In the genomic region with DNA sequence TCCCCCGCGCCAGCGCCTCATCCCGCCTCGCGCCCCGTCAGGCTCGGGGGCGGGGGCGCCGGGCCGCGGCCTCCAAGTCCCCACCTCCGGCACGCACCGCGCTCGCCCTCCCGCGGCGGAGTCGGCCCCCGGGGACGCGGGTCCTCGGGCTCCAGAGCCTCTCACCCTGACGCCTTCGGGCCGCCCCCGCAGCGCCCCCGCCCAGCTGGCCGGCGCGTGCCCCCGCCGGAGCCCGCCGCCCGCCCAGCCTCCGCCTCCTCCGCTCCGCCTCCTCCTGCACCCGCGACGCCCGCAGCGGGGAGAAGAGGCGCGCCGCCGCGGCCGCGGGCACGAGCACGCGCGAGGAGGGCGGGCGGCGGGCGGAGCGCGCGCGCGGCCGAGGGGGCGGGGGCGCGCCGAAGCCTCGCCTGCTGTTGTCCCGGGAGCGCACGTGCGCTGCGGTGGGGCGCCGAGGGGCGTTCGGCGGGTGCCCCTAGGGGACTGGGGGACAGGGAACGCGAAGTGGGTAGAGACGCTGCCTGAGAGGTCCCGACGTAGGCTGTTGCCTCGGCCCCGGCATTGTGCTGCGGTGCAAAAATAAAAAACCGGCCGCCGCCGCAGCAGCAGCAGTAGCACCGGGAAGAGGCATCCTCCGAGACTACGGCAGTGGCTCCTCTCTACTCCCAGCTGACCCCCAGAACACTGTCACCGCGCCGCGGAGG, we compare ENCODE assay signal across 8 cellular contexts.
DNase-seq lines count a peak whose midpoint lies in the region; ATAC-seq and TF ChIP-seq lines count a peak whose summit lies in the region.

No MANE protein-coding gene starts in this region.

- H3K27me3 ChIP-seq in endodermal cell (ENCODE audit: control insufficient read depth, insufficient read depth, low read length, poor library complexity, severe bottlenecking) (peaks cover 9% of the 10 kb centered on the region), Karpas-422 (ENCODE audit: low read length) (no peaks in the 10 kb centered on the region)

- H3K4me3 Mint-ChIP-seq in activated CD8-positive, alpha-beta memory T cell treated with anti-CD3 and anti-CD28 coated beads, Interleukin-2, amount 10 ng/mL, durations not matched to agents 7 days and 5 days, result peak overlapping the region; percentile 59
- H3K4me3 Mint-ChIP-seq in endodermal cell, result peak overlapping the region; percentile 64

- no peaks in the 10 kb centered on the region for H3K36me3 ChIP-seq in endodermal cell (ENCODE audit: control insufficient read depth, insufficient read depth, low read length)
- H3K36me3 ChIP-seq in mesodermal cell (ENCODE audit: control insufficient read depth, insufficient read depth, low read length), result no peaks in the 10 kb centered on the region
- no peaks in the 10 kb centered on the region for H3K36me3 ChIP-seq in Karpas-422 (ENCODE audit: insufficient read depth, low read length)

- peak; percentile 77 for DNase-seq in GM13976 (ENCODE audit: low spot score)
- DNase-seq in NCI-H446 treated with DMSO at 0.1 percent for 48 hours (lab: John Stamatoyannopoulos, UW), result peak; percentile 62
- DNase-seq in activated CD8-positive, alpha-beta memory T cell treated with anti-CD3 and anti-CD28 coated beads, Interleukin-2, amount 10 ng/mL, durations not matched to agents 7 days and 5 days, result peak; percentile 61
- peak; percentile 92 for DNase-seq in endodermal cell
- DNase-seq in stimulated activated CD8-positive, alpha-beta memory T cell treated with anti-CD3 and anti-CD28 coated beads, Interleukin-15, amount 100 ng/mL, for 1 hour (ENCODE audit: low read depth), result peak; percentile 36
- no peak for DNase-seq in Karpas-422

- H4K20me1 ChIP-seq in Karpas-422 (ENCODE audit: insufficient read depth, low read depth, low read length), result no peaks in the 10 kb centered on the region

- WGBS in endodermal cell (ENCODE audit: insufficient coverage in 1 of 2, insufficient read length in 1 of 2), 2 experiments, result 1% methylated on average over 33 to 103 of the region's 103 CpGs
- WGBS in mesodermal cell (ENCODE audit: insufficient coverage in 2 of 2), 2 experiments, result 0% methylated on average over 39 to 59 of the region's 103 CpGs

- H3K4me3 ChIP-seq in endodermal cell (ENCODE audit: low read length) (peak overlapping the region; percentile 77), mesodermal cell (ENCODE audit: extremely low read depth, insufficient read depth, low read length, poor library complexity, severe bottlenecking) (peak overlapping the region; percentile 46), Karpas-422 (ENCODE audit: low read length) (no peak overlapping the region)

- H3K4me1 ChIP-seq in endodermal cell (ENCODE audit: control insufficient read depth, insufficient read depth, low read length), result no peaks in the 10 kb centered on the region
- H3K4me1 ChIP-seq in mesodermal cell (ENCODE audit: control insufficient read depth, insufficient read depth, low read length, poor library complexity, severe bottlenecking), result peaks cover 8% of the 10 kb centered on the region
- H3K4me1 ChIP-seq in Karpas-422 (ENCODE audit: low read length), result no peaks in the 10 kb centered on the region

- H2AFZ ChIP-seq in Karpas-422 (ENCODE audit: low read length), result no peak overlapping the region

- TF ChIP-seq CTCF in GM13976 (IDR thresholded peaks at IDR 0.05; ENCODE audit: borderline replicate concordance, control extremely low read depth, extremely low read depth, insufficient read depth, missing control alignments) (no peak), endodermal cell (conservative IDR thresholded peaks at IDR 0.05) (no peak)

- H3K79me2 ChIP-seq in Karpas-422 (ENCODE audit: low read length), result no peaks in the 10 kb centered on the region

- H3K9me3 Mint-ChIP-seq in activated CD8-positive, alpha-beta memory T cell treated with anti-CD3 and anti-CD28 coated beads, Interleukin-2, amount 10 ng/mL, durations not matched to agents 7 days and 5 days (ENCODE audit: low read depth), result no peaks in the 10 kb centered on the region
- no peaks in the 10 kb centered on the region for H3K9me3 Mint-ChIP-seq in endodermal cell

- peaks cover 13% of the 10 kb centered on the region for H3K4me1 Mint-ChIP-seq in activated CD8-positive, alpha-beta memory T cell treated with anti-CD3 and anti-CD28 coated beads, Interleukin-2, amount 10 ng/mL, durations not matched to agents 7 days and 5 days
- H3K4me1 Mint-ChIP-seq in endodermal cell, result peaks cover 48% of the 10 kb centered on the region

- H3K4me2 ChIP-seq in Karpas-422 (ENCODE audit: low read depth, low read length, poor library complexity, severe bottlenecking), result no peak overlapping the region

- ATAC-seq in HG03135 (IDR thresholded peaks at IDR 0.05; ENCODE audit: unreplicated experiment), result peak; percentile 65
- peak; percentile 83 for ATAC-seq in activated CD8-positive, alpha-beta memory T cell treated with anti-CD3 and anti-CD28 coated beads, Interleukin-2, amount 10 ng/mL, durations not matched to agents 7 days and 5 days

- H3K27ac ChIP-seq in endodermal cell (ENCODE audit: low read depth, low read length) (no peak overlapping the region), mesodermal cell (ENCODE audit: low read depth, low read length, severe bottlenecking) (no peak overlapping the region), Karpas-422 (ENCODE audit: low read length) (no peak overlapping the region)

- no peaks in the 10 kb centered on the region for H3K9me2 ChIP-seq in Karpas-422 (replicated peaks; ENCODE audit: insufficient read depth, low read length)

- CTCF ChIA-PET in activated CD8-positive, alpha-beta memory T cell treated with anti-CD3 and anti-CD28 coated beads, Interleukin-2, amount 10 ng/mL, durations not matched to agents 7 days and 5 days (lab: Charles Lee), result no interaction called here

- no peaks in the 10 kb centered on the region for H3K9me3 ChIP-seq in endodermal cell (ENCODE audit: control insufficient read depth, low read length)
- no peaks in the 10 kb centered on the region for H3K9me3 ChIP-seq in mesodermal cell (ENCODE audit: control insufficient read depth, low read length)
- no peaks in the 10 kb centered on the region for H3K9me3 ChIP-seq in Karpas-422 (ENCODE audit: low read length)

- no peak overlapping the region for H3K9ac ChIP-seq in endodermal cell (ENCODE audit: extremely low read depth, low read length, poor library complexity, severe bottlenecking)
- H3K9ac ChIP-seq in Karpas-422 (ENCODE audit: low read length), result no peak overlapping the region

- H3K36me3 Mint-ChIP-seq in activated CD8-positive, alpha-beta memory T cell treated with anti-CD3 and anti-CD28 coated beads, Interleukin-2, amount 10 ng/mL, durations not matched to agents 7 days and 5 days, result no peaks in the 10 kb centered on the region
- H3K36me3 Mint-ChIP-seq in endodermal cell (ENCODE audit: low read depth), result no peaks in the 10 kb centered on the region

- in situ Hi-C loops in GM13976 (cut with MboI; ENCODE audit: low sequenced_read_pairs, unreplicated experiment), result no loop called here

- H3K27me3 Mint-ChIP-seq in activated CD8-positive, alpha-beta memory T cell treated with anti-CD3 and anti-CD28 coated beads, Interleukin-2, amount 10 ng/mL, durations not matched to agents 7 days and 5 days, result peaks cover 43% of the 10 kb centered on the region
- H3K27me3 Mint-ChIP-seq in endodermal cell (ENCODE audit: insufficient read depth), result peaks cover 34% of the 10 kb centered on the region

- no peak overlapping the region for H3K27ac Mint-ChIP-seq in activated CD8-positive, alpha-beta memory T cell treated with anti-CD3 and anti-CD28 coated beads, Interleukin-2, amount 10 ng/mL, durations not matched to agents 7 days and 5 days
- peak overlapping the region; percentile 6 for H3K27ac Mint-ChIP-seq in endodermal cell
